In genomic region chr19:18388328-18389094, GRCh38 we compare ENCODE assay signal across 1 cellular context.
TF ChIP-seq lines count a peak whose summit lies in the region.

No MANE protein-coding gene starts in this region.

TF ChIP-seq in HepG2, 621 proteins besides CTCF, POLR2A, EP300 and RAD21 (continued from another document and continues in another):
- no peak for TF ChIP-seq FOXA1 (IDR thresholded peaks at IDR 0.05)
- TF ChIP-seq FOXA1 (CRISPR knock-in tag; IDR thresholded peaks at IDR 0.05) = peak; percentile 19
- TF ChIP-seq NFKB2 (CRISPR knock-in tag; IDR thresholded peaks at IDR 0.05; ENCODE audit: borderline replicate concordance) = peak; percentile 97; the same call in 1 of the 2 replicates
- TF ChIP-seq ZNF382 (CRISPR knock-in tag; IDR thresholded peaks at IDR 0.05; ENCODE audit: borderline replicate concordance) = no peak
- TF ChIP-seq ZNF841 (CRISPR knock-in tag; IDR thresholded peaks at IDR 0.05; ENCODE audit: borderline replicate concordance) = no peak
- TF ChIP-seq FOXO1 (CRISPR knock-in tag; IDR thresholded peaks at IDR 0.05) = no peak
- peak; percentile 64 for TF ChIP-seq MXD3 (CRISPR knock-in tag; IDR thresholded peaks at IDR 0.05)
- TF ChIP-seq ZNF556 (CRISPR knock-in tag; IDR thresholded peaks at IDR 0.05; ENCODE audit: borderline replicate concordance) = peak; percentile 92
- 0 out of 2 replicates have a peak, but pooled peaks have one; percentile 16 for TF ChIP-seq TEAD2 (CRISPR knock-in tag; IDR thresholded peaks at IDR 0.05)
- TF ChIP-seq ZNF597 (CRISPR knock-in tag; IDR thresholded peaks at IDR 0.05) = no peak
- TF ChIP-seq MAX (IDR thresholded peaks at IDR 0.05) = peak; percentile 84
- no peak; the same call in none of the 2 replicates for TF ChIP-seq TFE3 (CRISPR knock-in tag; IDR thresholded peaks at IDR 0.05)
- TF ChIP-seq ZNF383 (CRISPR knock-in tag; IDR thresholded peaks at IDR 0.05; ENCODE audit: borderline replicate concordance) = peak; percentile 69; the same call in 1 of the 2 replicates
- TF ChIP-seq DDIT3 (CRISPR knock-in tag; IDR thresholded peaks at IDR 0.05) = no peak
- peak; percentile 90 for TF ChIP-seq ZNF274 (CRISPR knock-in tag; IDR thresholded peaks at IDR 0.05)
- TF ChIP-seq ZNF790 (CRISPR knock-in tag; IDR thresholded peaks at IDR 0.05; ENCODE audit: borderline replicate concordance) = no peak
- peak; percentile 86; the same call in 1 of the 2 replicates for TF ChIP-seq ZNF772 (CRISPR knock-in tag; IDR thresholded peaks at IDR 0.05)
- TF ChIP-seq POGZ (CRISPR knock-in tag; IDR thresholded peaks at IDR 0.05) = 0 out of 2 replicates have a peak, but pooled peaks have one; percentile 48
- no peak for TF ChIP-seq ZNF660 (CRISPR knock-in tag; IDR thresholded peaks at IDR 0.05; ENCODE audit: borderline replicate concordance, low read depth)
- TF ChIP-seq SOX5 (CRISPR knock-in tag; IDR thresholded peaks at IDR 0.05; ENCODE audit: borderline replicate concordance) = peak; percentile 12; the same call in 1 of the 2 replicates
- TF ChIP-seq ZNF296 (CRISPR knock-in tag; conservative IDR thresholded peaks at IDR 0.05) = 0 out of 2 replicates have a peak, but pooled peaks have one; percentile 61
- TF ChIP-seq ZNF749 (CRISPR knock-in tag; IDR thresholded peaks at IDR 0.05; ENCODE audit: borderline replicate concordance) = peak; percentile 64; the same call in 1 of the 2 replicates
- no peak for TF ChIP-seq LCORL (IDR thresholded peaks at IDR 0.05)
- TF ChIP-seq LCORL (CRISPR knock-in tag; IDR thresholded peaks at IDR 0.05) = peak; percentile 66
- TF ChIP-seq ZFP82 (CRISPR knock-in tag; IDR thresholded peaks at IDR 0.05; ENCODE audit: borderline replicate concordance) = 0 out of 2 replicates have a peak, but pooled peaks have one; percentile 45
- TF ChIP-seq POLR2AphosphoS2 (IDR thresholded peaks at IDR 0.05; ENCODE audit: low read depth, low read length) = no peak
- TF ChIP-seq CHD4 (IDR thresholded peaks at IDR 0.05; ENCODE audit: borderline replicate concordance, low read length) = 0 out of 2 replicates have a peak, but pooled peaks have one; percentile 68
- peak; percentile 81 for TF ChIP-seq FOXJ3 (CRISPR knock-in tag; IDR thresholded peaks at IDR 0.05; ENCODE audit: borderline replicate concordance)
- TF ChIP-seq PLSCR1 (CRISPR knock-in tag; IDR thresholded peaks at IDR 0.05; ENCODE audit: borderline replicate concordance) = peak; percentile 80; the same call in 1 of the 2 replicates
- peak; percentile 46 for TF ChIP-seq DBP (CRISPR knock-in tag; IDR thresholded peaks at IDR 0.05; ENCODE audit: not compliant biosample characterization)
- no peak for TF ChIP-seq RERE (CRISPR knock-in tag; IDR thresholded peaks at IDR 0.05; ENCODE audit: low read depth)
- peak; percentile 47; the same call in 1 of the 2 replicates for TF ChIP-seq TGIF2 (CRISPR knock-in tag; IDR thresholded peaks at IDR 0.05)
- no peak for TF ChIP-seq CBX5 (CRISPR knock-in tag; IDR thresholded peaks at IDR 0.05; ENCODE audit: borderline replicate concordance)
- peak; percentile 93; the same call in 1 of the 2 replicates for TF ChIP-seq ATF7-NPFF (CRISPR knock-in tag; IDR thresholded peaks at IDR 0.05; ENCODE audit: low read depth)
- no peak; the same call in 1 of the 2 replicates for TF ChIP-seq SP2 (CRISPR knock-in tag; IDR thresholded peaks at IDR 0.05)
- TF ChIP-seq RBFOX2 (IDR thresholded peaks at IDR 0.05; ENCODE audit: low read depth, low read length) = peak; percentile 100
- TF ChIP-seq ZSCAN9 (CRISPR knock-in tag; IDR thresholded peaks at IDR 0.05; ENCODE audit: borderline replicate concordance) = no peak
- peak; percentile 72 for TF ChIP-seq ZNF121 (CRISPR knock-in tag; IDR thresholded peaks at IDR 0.05)
- TF ChIP-seq ZSCAN25 (CRISPR knock-in tag; IDR thresholded peaks at IDR 0.05) = peak; percentile 42; the same call in 1 of the 2 replicates
- no peak; the same call in 1 of the 2 replicates for TF ChIP-seq RARA (CRISPR knock-in tag; IDR thresholded peaks at IDR 0.05)
- TF ChIP-seq HNRNPL (IDR thresholded peaks at IDR 0.05; ENCODE audit: low read depth, low read length) = peak; percentile 80
- no peak for TF ChIP-seq MAFF (IDR thresholded peaks at IDR 0.05; ENCODE audit: low read depth, low read length)
- TF ChIP-seq CBX1 (IDR thresholded peaks at IDR 0.05; ENCODE audit: low read depth) = peak; percentile 65
- peak; percentile 26; the same call in 1 of the 2 replicates for TF ChIP-seq THRA (CRISPR knock-in tag; IDR thresholded peaks at IDR 0.05; ENCODE audit: borderline replicate concordance)
- peak; percentile 78 for TF ChIP-seq DR1 (CRISPR knock-in tag; IDR thresholded peaks at IDR 0.05)
- peak; percentile 40; the same call in 1 of the 2 replicates for TF ChIP-seq SIN3A (IDR thresholded peaks at IDR 0.05; ENCODE audit: borderline replicate concordance, low read depth, low read length)
- TF ChIP-seq LRRFIP1 (CRISPR knock-in tag; conservative IDR thresholded peaks at IDR 0.05) = no peak
- no peak for TF ChIP-seq RFX3 (CRISPR knock-in tag; IDR thresholded peaks at IDR 0.05)
- TF ChIP-seq PITX1 (CRISPR knock-in tag; IDR thresholded peaks at IDR 0.05) = no peak
